Comparison of ENCODE assay signal across 22 cellular contexts in genomic region chr6:161949531-161949930, GRCh38.
"Had no signal": no experiment of that assay in that cellular context is flagged by ENCODE, and none has a peak within 500 bp of the region (broad histone marks: within the 10 kb centered on the region; RNA-seq: fewer than 3 reads in every experiment).

No MANE protein-coding gene starts in this region.

- ATAC-seq: activated naive CD8-positive, alpha-beta T cell treated with anti-CD3 and anti-CD28 coated beads, Interleukin-2, amount 50 U/mL, for 24 hours; left ventricle myocardium superior; pancreas; sciatic nerve; stimulated activated naive B cell treated with anti-CD40 and anti-IgM and Interleukin-4, amounts not matched to agents 10 μg/mL and 1 μg/mL and 100 μg/mL, for 72 hours; upper lobe of right lung had no signal

- H3K4me2 ChIP-seq: neural progenitor cell had no signal

- H3K36me3 ChIP-seq: neural progenitor cell, pancreas, thoracic aorta, upper lobe of right lung had no signal

- H3K4me3 Mint-ChIP-seq: activated naive CD4-positive, alpha-beta T cell treated with anti-CD3 and anti-CD28 coated beads, Interleukin-2, amount 10 ng/mL, durations not matched to agents 7 days and 5 days; activated naive CD8-positive, alpha-beta T cell treated with anti-CD3 and anti-CD28 coated beads, Interleukin-2, amount 50 U/mL, for 24 hours; memory B cell; naive B cell; neural progenitor cell; stimulated activated naive B cell treated with anti-CD40 and anti-IgM and Interleukin-4, amounts not matched to agents 10 μg/mL and 1 μg/mL and 100 μg/mL, for 72 hours had no signal

- H3K9me3 Mint-ChIP-seq: activated naive CD8-positive, alpha-beta T cell treated with anti-CD3 and anti-CD28 coated beads, Interleukin-2, amount 50 U/mL, for 24 hours had no signal

- H2AFZ ChIP-seq: neural progenitor cell had no signal

- DNase-seq: activated CD4-positive, alpha-beta T cell treated with anti-CD3 and anti-CD28 coated beads for 1 hour; activated CD8-positive, alpha-beta memory T cell treated with anti-CD3 and anti-CD28 coated beads for 24 hours; activated CD8-positive, alpha-beta memory T cell treated with anti-CD3 and anti-CD28 coated beads, Interleukin-2, amount 50 U/mL, for 48 hours; activated effector memory CD4-positive, alpha-beta T cell treated with Interleukin-2 at 50 U/mL for 16 hours; activated naive CD4-positive, alpha-beta T cell treated with anti-CD3 and anti-CD28 coated beads, Interleukin-2, amount 10 ng/mL, durations not matched to agents 7 days and 5 days; activated naive CD8-positive, alpha-beta T cell treated with anti-CD3 and anti-CD28 coated beads, Interleukin-2, amount 50 U/mL, for 24 hours; activated T-cell treated with anti-CD3 and anti-CD28 coated beads, Interleukin-2, amount 50 U/mL, for 48 hours; anterior cingulate cortex; head of caudate nucleus; kidney; left ventricle myocardium superior; naive B cell; pancreas; stimulated activated CD4-positive, alpha-beta T cell treated with anti-CD3 and anti-CD28 coated beads, Interleukin-4, amount 100 ng/mL, for 4 hours; stimulated activated naive B cell treated with anti-CD40 and anti-IgM and Interleukin-4, amounts not matched to agents 10 μg/mL and 1 μg/mL and 100 μg/mL, for 72 hours; T-helper 2 cell; upper lobe of right lung had no signal

- H3K4me3 ChIP-seq: neural progenitor cell, pancreas, thoracic aorta, upper lobe of right lung had no signal

- H3K4me1 ChIP-seq: neural progenitor cell, upper lobe of right lung had no signal

- H3K4me1 Mint-ChIP-seq: activated naive CD4-positive, alpha-beta T cell treated with anti-CD3 and anti-CD28 coated beads, Interleukin-2, amount 10 ng/mL, durations not matched to agents 7 days and 5 days; activated naive CD8-positive, alpha-beta T cell treated with anti-CD3 and anti-CD28 coated beads, Interleukin-2, amount 50 U/mL, for 24 hours; memory B cell; naive B cell; stimulated activated naive B cell treated with anti-CD40 and anti-IgM and Interleukin-4, amounts not matched to agents 10 μg/mL and 1 μg/mL and 100 μg/mL, for 72 hours had no signal

- H3K36me3 Mint-ChIP-seq: activated naive CD4-positive, alpha-beta T cell treated with anti-CD3 and anti-CD28 coated beads, Interleukin-2, amount 10 ng/mL, durations not matched to agents 7 days and 5 days; naive B cell; stimulated activated naive B cell treated with anti-CD40 and anti-IgM and Interleukin-4, amounts not matched to agents 10 μg/mL and 1 μg/mL and 100 μg/mL, for 72 hours had no signal

- H3K9me3 ChIP-seq: pancreas, thoracic aorta, upper lobe of right lung had no signal

- H3K27ac ChIP-seq: neural progenitor cell, pancreas, thoracic aorta, upper lobe of right lung, VCaP had no signal

- H3K27me3 ChIP-seq: neural progenitor cell, pancreas, upper lobe of right lung had no signal

- H3K27me3 Mint-ChIP-seq: activated naive CD4-positive, alpha-beta T cell treated with anti-CD3 and anti-CD28 coated beads, Interleukin-2, amount 10 ng/mL, durations not matched to agents 7 days and 5 days; activated naive CD8-positive, alpha-beta T cell treated with anti-CD3 and anti-CD28 coated beads, Interleukin-2, amount 50 U/mL, for 24 hours; memory B cell; naive B cell; stimulated activated naive B cell treated with anti-CD40 and anti-IgM and Interleukin-4, amounts not matched to agents 10 μg/mL and 1 μg/mL and 100 μg/mL, for 72 hours had no signal

- H3K27ac Mint-ChIP-seq: activated naive CD4-positive, alpha-beta T cell treated with anti-CD3 and anti-CD28 coated beads, Interleukin-2, amount 10 ng/mL, durations not matched to agents 7 days and 5 days; activated naive CD8-positive, alpha-beta T cell treated with anti-CD3 and anti-CD28 coated beads, Interleukin-2, amount 50 U/mL, for 24 hours; memory B cell; naive B cell; neural progenitor cell; stimulated activated naive B cell treated with anti-CD40 and anti-IgM and Interleukin-4, amounts not matched to agents 10 μg/mL and 1 μg/mL and 100 μg/mL, for 72 hours had no signal
